Comparison of ENCODE assay signal across 24 cellular contexts in the genomic region with DNA sequence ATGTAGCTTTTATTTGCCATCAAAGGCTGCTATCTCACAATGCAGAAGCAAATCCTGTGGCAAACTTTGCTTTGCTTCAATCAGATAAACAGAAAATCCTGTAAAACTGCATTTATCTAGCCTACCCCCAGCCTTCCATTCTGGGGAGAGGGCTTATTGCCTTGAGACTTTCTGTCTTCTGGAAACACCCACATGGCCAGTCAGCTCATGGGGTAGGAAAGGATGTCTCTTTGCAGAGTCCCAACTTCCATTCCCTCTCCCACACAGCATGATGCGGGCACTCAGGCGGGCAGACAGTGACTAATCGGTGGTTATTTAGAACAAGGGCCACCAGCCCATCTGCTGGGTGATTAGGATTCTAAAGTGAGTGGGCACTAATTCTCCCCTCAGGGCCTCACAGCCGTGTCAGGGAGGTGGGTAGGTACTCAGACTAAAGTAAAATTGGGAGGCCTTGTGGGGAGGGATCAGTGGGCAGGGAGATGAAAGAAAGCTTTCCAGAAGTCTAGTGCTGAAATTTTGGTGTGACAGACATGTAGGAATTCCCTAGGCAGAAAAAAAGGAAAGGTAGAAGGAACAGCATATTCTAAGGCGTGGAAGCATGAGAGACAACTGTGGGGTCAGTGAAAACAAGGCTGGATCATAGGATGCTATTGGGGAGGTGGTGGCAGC.
"Had no signal": no experiment of that assay in that cellular context is flagged by ENCODE, and none has a peak within 500 bp of the region (broad histone marks: within the 10 kb centered on the region; RNA-seq: fewer than 3 reads in every experiment).

No MANE protein-coding gene starts in this region.

- H3K4me3 ChIP-seq: coronary artery, dorsolateral prefrontal cortex, ovary, prostate gland, sigmoid colon, thoracic aorta, vagina had no signal

- DNase-seq: activated CD4-positive, alpha-beta T cell treated with anti-CD3 and anti-CD28 coated beads for 4 hours; activated CD4-positive, alpha-beta T cell treated with anti-CD3 and anti-CD28 coated beads, Interleukin-2, amount 50 U/mL, for 4 hours; activated effector memory CD4-positive, alpha-beta T cell treated with Interleukin-2 at 50 U/mL for 16 hours; activated naive CD4-positive, alpha-beta T cell treated with Interleukin-2 at 50 U/mL for 16 hours; activated T-cell treated with anti-CD3 and anti-CD28 coated beads for 4 hours; activated T-cell treated with anti-CD3 and anti-CD28 coated beads, Interleukin-2, amount 50 U/mL, for 72 hours; anterior cingulate cortex; effector memory CD4-positive, alpha-beta T cell; islet precursor cell; left ventricle myocardium superior; naive B cell; nephron progenitor cell; ovary; retina; sigmoid colon; small intestine; stimulated activated CD4-positive, alpha-beta T cell treated with anti-CD3 and anti-CD28 coated beads, Interleukin-4, amount 100 ng/mL, for 24 hours; T-helper 9 cell had no signal

- ATAC-seq: activated T-cell treated with anti-CD3 and anti-CD28 coated beads, Interleukin-2, amount 50 U/mL, for 72 hours; left ventricle myocardium superior; stimulated activated effector memory CD8-positive, alpha-beta T cell treated with anti-CD3 and anti-CD28 coated beads, Interleukin-12 subunit alpha, Interleukin-12 subunit beta, amount 100 ng/mL, for 72 hours had no signal
